23 cellular contexts compared by ENCODE assay signal in genomic region chr2:218137514-218137913, GRCh38. TPM values are rescaled to one million over a fixed set of nuclear protein-coding genes. Genes with fewer than 3 reads are reported as not detected.
A peak's percentile ranks its signal among the peaks of the same experiment; 100 is the strongest.
DNase-seq lines count a peak whose midpoint lies in the region; ATAC-seq, FAIRE-seq and TF ChIP-seq lines count a peak whose summit lies in the region.
"Had no signal": no experiment of that assay in that cellular context is flagged by ENCODE, and none has a peak within 500 bp of the region (broad histone marks: within the 10 kb centered on the region; RNA-seq: fewer than 3 reads in every experiment).

No MANE protein-coding gene starts in this region.

- no peak for DNase-seq in GM12891 (ENCODE audit: insufficient read length, low spot score)
- no peak for DNase-seq in cortex of kidney (lab: John Stamatoyannopoulos, UW)
- DNase-seq: AML-193; Caco-2; CD8-positive, alpha-beta T cell; H7; IMR-90; NCI-H1105 treated with DMSO at 0.1 percent for 48 hours; NCI-H2029; NCI-H446; NCI-H524 treated with DMSO at 0.1 percent for 48 hours; NCI-H774; PC-3; SK-N-SH; SW 1271 had no signal

- peaks cover 3% of the 10 kb centered on the region for H3K27me3 Mint-ChIP-seq in dendritic cell treated with granulocyte-macrophage colony-stimulating factor and Interleukin-4, amounts not matched to agents 40 ng/mL and 50 ng/mL, for 4 days

- no peaks in the 10 kb centered on the region for H4K20me1 ChIP-seq in Loucy (ENCODE audit: insufficient read depth, low read length, poor library complexity, severe bottlenecking)
- H4K20me1 ChIP-seq: BLaER1 treated with 17β-estradiol and CSF1 and Interleukin-3, amounts not matched to agents 10 nM and 100 nM had no signal

- no peak overlapping the region for H3K9ac ChIP-seq in Loucy (ENCODE audit: low read depth, low read length, poor library complexity, severe bottlenecking)
- H3K9ac ChIP-seq: BLaER1 treated with 17β-estradiol and CSF1 and Interleukin-3, amounts not matched to agents 10 nM and 100 nM; SK-N-SH had no signal

- H3K36me3 ChIP-seq in Loucy (ENCODE audit: insufficient read depth, low read length) (no peaks in the 10 kb centered on the region), neutrophil (peaks cover 74% of the 10 kb centered on the region)
- H3K36me3 ChIP-seq: BLaER1 treated with 17β-estradiol and CSF1 and Interleukin-3, amounts not matched to agents 10 nM and 100 nM had no signal

- no peaks in the 10 kb centered on the region for H3F3A ChIP-seq in Loucy (ENCODE audit: low read depth)

- no peaks in the 10 kb centered on the region for H3K9me2 ChIP-seq in Loucy (replicated peaks; ENCODE audit: low read depth, low read length)
- H3K9me2 ChIP-seq: SK-N-SH had no signal

- H3K4me2 ChIP-seq in Loucy (ENCODE audit: low read depth, low read length, poor library complexity, severe bottlenecking) = no peak overlapping the region
- H3K4me2 ChIP-seq: A549, SK-N-SH had no signal

- peaks cover 38% of the 10 kb centered on the region for H3K4me1 Mint-ChIP-seq in dendritic cell treated with granulocyte-macrophage colony-stimulating factor and Interleukin-4, amounts not matched to agents 40 ng/mL and 50 ng/mL, for 4 days (ENCODE audit: low read depth)

- H3K4me1 ChIP-seq in Loucy (ENCODE audit: insufficient read depth, low read length, poor library complexity, severe bottlenecking) (no peaks in the 10 kb centered on the region), neutrophil (ENCODE audit: control insufficient read depth in 1 of 2, insufficient read depth in 1 of 2, low read depth in 1 of 2, low read length in 1 of 2) (peaks cover 86 to 89% of the 10 kb centered on the region in 2 experiments)
- H3K4me1 ChIP-seq: A549, Caco-2 had no signal

- no peak for TF ChIP-seq CTCF in Loucy (conservative IDR thresholded peaks at IDR 0.05; ENCODE audit: low read length)
- no peak for TF ChIP-seq CTCF in neutrophil (IDR thresholded peaks at IDR 0.05)

- FAIRE-seq in GM12891 (lab: Jason Lieb, UNC) = no peak
- FAIRE-seq: A549, G401.6 had no signal

- H3K36me3 Mint-ChIP-seq in dendritic cell treated with granulocyte-macrophage colony-stimulating factor and Interleukin-4, amounts not matched to agents 40 ng/mL and 50 ng/mL, for 4 days (ENCODE audit: low read depth) = peaks cover 11% of the 10 kb centered on the region
- H3K36me3 Mint-ChIP-seq: CD8-positive, alpha-beta T cell had no signal

- H3K4me3 ChIP-seq in Loucy (ENCODE audit: low read length, poor library complexity, severe bottlenecking) (no peak overlapping the region), neutrophil (ENCODE audit: low read depth in 1 of 2, low read length in 1 of 2) (peak overlapping the region; percentile 47 to 61)
- H3K4me3 ChIP-seq: A549; BLaER1 treated with 17β-estradiol and CSF1 and Interleukin-3, amounts not matched to agents 10 nM and 100 nM had no signal

- no peaks in the 10 kb centered on the region for H3K9me3 Mint-ChIP-seq in dendritic cell treated with granulocyte-macrophage colony-stimulating factor and Interleukin-4, amounts not matched to agents 40 ng/mL and 50 ng/mL, for 4 days
- H3K9me3 Mint-ChIP-seq: CD8-positive, alpha-beta T cell had no signal

- TF ChIP-seq POLR2A in GM12891 (IDR thresholded peaks at IDR 0.05; ENCODE audit: low read depth, low read length) = no peak

- H3K9me3 ChIP-seq in Loucy (ENCODE audit: insufficient read depth, low read depth, low read length) = no peaks in the 10 kb centered on the region
- H3K9me3 ChIP-seq in neutrophil = no peaks in the 10 kb centered on the region
- H3K9me3 ChIP-seq: A549, Caco-2, SK-N-SH had no signal

- H3K27ac Mint-ChIP-seq in dendritic cell treated with granulocyte-macrophage colony-stimulating factor and Interleukin-4, amounts not matched to agents 40 ng/mL and 50 ng/mL, for 4 days = peak overlapping the region; percentile 55
- H3K27ac Mint-ChIP-seq: CD8-positive, alpha-beta T cell had no signal

- H3K27me3 ChIP-seq in Loucy (ENCODE audit: insufficient read depth, low read length, poor library complexity, severe bottlenecking) = no peaks in the 10 kb centered on the region
- H3K27me3 ChIP-seq in neutrophil = no peaks in the 10 kb centered on the region
- H3K27me3 ChIP-seq: BLaER1 treated with 17β-estradiol and CSF1 and Interleukin-3, amounts not matched to agents 10 nM and 100 nM had no signal

- peak overlapping the region; percentile 39 for H3K4me3 Mint-ChIP-seq in dendritic cell treated with granulocyte-macrophage colony-stimulating factor and Interleukin-4, amounts not matched to agents 40 ng/mL and 50 ng/mL, for 4 days
- H3K4me3 Mint-ChIP-seq: CD8-positive, alpha-beta T cell had no signal

- ATAC-seq in HG03159 (IDR thresholded peaks at IDR 0.05; ENCODE audit: unreplicated experiment) = no peak
- ATAC-seq in GM21717 (IDR thresholded peaks at IDR 0.05; ENCODE audit: unreplicated experiment) = no peak
- ATAC-seq: CD8-positive, alpha-beta T cell; PC-3 had no signal

- peak overlapping the region; percentile 40; the same call in 1 of the 2 replicates for H2AFZ ChIP-seq in Loucy (ENCODE audit: low read length)

- no peaks in the 10 kb centered on the region for H3K79me2 ChIP-seq in Loucy (ENCODE audit: insufficient read depth, low read length)

- intact Hi-C loops in dendritic cell treated with granulocyte-macrophage colony-stimulating factor and Interleukin-4, amounts not matched to agents 40 ng/mL and 50 ng/mL, for 4 days (cut with micrococcal nuclease) = no loop called here

- H3K27ac ChIP-seq in neutrophil = peak overlapping the region; percentile 93
- H3K27ac ChIP-seq: A549; BLaER1 treated with 17β-estradiol and CSF1 and Interleukin-3, amounts not matched to agents 10 nM and 100 nM had no signal

TF ChIP-seq in GM12891, 5 proteins besides CTCF, POLR2A, EP300 and RAD21:
- no peak for TF ChIP-seq POU2F2 (IDR thresholded peaks at IDR 0.05; ENCODE audit: low read depth, low read length)
- TF ChIP-seq SPI1 (IDR thresholded peaks at IDR 0.05; ENCODE audit: low read depth, low read length) = peak; percentile 52

RNA-seq across cellular contexts. Expression of gene CXCR2, which starts 11.7 kb away (rescaled TPM):
- 0.68 TPM for polyA plus RNA-seq in GM12891 (2012; ENCODE audit: low read depth, missing spikeins)
- polyA plus RNA-seq: IMR-90, SK-N-SH had no signal

RNA-seq across cellular contexts. Expression of gene CXCR1, which starts 29.2 kb away (rescaled TPM):
- not detected for polyA plus RNA-seq in GM12891 (2012; ENCODE audit: low read depth, missing spikeins)
- polyA plus RNA-seq: A549, IMR-90, SK-N-SH had no signal
